ENCODE assay signal across 8 cellular contexts in the genomic region with DNA sequence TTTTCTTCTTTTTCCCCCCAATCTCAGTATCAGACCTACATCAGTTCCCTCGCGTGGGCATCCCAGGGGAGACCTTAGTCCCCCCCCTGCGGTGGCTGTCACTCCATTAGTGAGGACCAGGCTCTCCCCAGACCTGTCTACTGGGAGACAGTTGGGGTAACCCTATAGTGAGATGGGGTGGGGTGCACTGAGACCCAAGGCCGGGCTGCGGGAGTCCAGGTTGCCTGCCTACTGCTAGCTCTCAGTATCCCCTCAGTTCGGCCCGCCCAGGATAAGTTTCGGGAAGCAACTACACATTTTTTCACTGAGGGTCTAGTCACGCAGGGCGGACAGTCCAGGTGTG. TPM values are rescaled to one million over a fixed set of nuclear protein-coding genes. Genes with fewer than 3 reads are reported as not detected.
DNase-seq lines count a peak whose midpoint lies in the region; ATAC-seq and TF ChIP-seq lines count a peak whose summit lies in the region.

No MANE protein-coding gene starts in this region.

- H3K27ac Mint-ChIP-seq in naive thymus-derived CD8-positive, alpha-beta T cell, result peak overlapping the region in 8 of 10 donors; percentile 77 to 97 (median 90)

- H3K36me3 Mint-ChIP-seq in naive thymus-derived CD8-positive, alpha-beta T cell, result no peaks in the 10 kb centered on the region

- peak overlapping the region; percentile 89; the same call in 1 of the 2 replicates for H3K23ac ChIP-seq in IMR-90 (ENCODE audit: low read depth, low read length)

- dilution Hi-C loops in IMR-90 (cut with HindIII; ENCODE audit: low sequenced_read_pairs, unreplicated experiment), result no loop called here

- no peak overlapping the region for H3K18ac ChIP-seq in IMR-90 (ENCODE audit: low read depth, low read length)

- H3K9me3 Mint-ChIP-seq in naive thymus-derived CD8-positive, alpha-beta T cell, result no peaks in the 10 kb centered on the region

- in situ Hi-C loops in IMR-90 (cut with MboI; ENCODE audit: low sequenced_read_pairs), result no loop called here

- H3K4me1 ChIP-seq in IMR-90 (ENCODE audit: control insufficient read depth, insufficient read depth, low read length), result peaks cover 2% of the 10 kb centered on the region

- peak overlapping the region in 5 of 10 donors; percentile 77 to 89 (median 82) for H3K4me3 Mint-ChIP-seq in naive thymus-derived CD8-positive, alpha-beta T cell

- peaks cover 21% of the 10 kb centered on the region for H4K20me1 ChIP-seq in IMR-90 (ENCODE audit: insufficient read depth, low read length)

- no peak for TF ChIP-seq POLR2A in IMR-90 (IDR thresholded peaks at IDR 0.05; ENCODE audit: low read depth, low read length)

- H4K5ac ChIP-seq in IMR-90 (ENCODE audit: low read depth, low read length), result peak overlapping the region; percentile 83

- peaks cover 10 to 41% (median 34%) of the 10 kb centered on the region in 4 donors for H3K4me1 Mint-ChIP-seq in naive thymus-derived CD8-positive, alpha-beta T cell

- H2AFZ ChIP-seq in IMR-90 (replicated peaks; ENCODE audit: low read length, poor library complexity), result peak overlapping the region; percentile 94

- TF ChIP-seq CTCF in AG10803 (conservative IDR thresholded peaks at IDR 0.05; ENCODE audit: low read length), result no peak
- no peak for TF ChIP-seq CTCF in IMR-90 (conservative IDR thresholded peaks at IDR 0.05; ENCODE audit: low read depth, low read length)
- no peak for TF ChIP-seq CTCF in dorsolateral prefrontal cortex (IDR thresholded peaks at IDR 0.05 in 54 of 56, conservative IDR thresholded peaks at IDR 0.05 in 2 of 56; ENCODE audit: low read depth in 1 of 56, partially characterized antibody in 56 of 56)

- peak overlapping the region; percentile 76 for H3K14ac ChIP-seq in IMR-90 (replicated peaks; ENCODE audit: low read depth, low read length)

- H2AK5ac ChIP-seq in IMR-90 (ENCODE audit: low read depth, low read length), result peak overlapping the region; percentile 49; the same call in 1 of the 2 replicates

- WGBS in IMR-90 (ENCODE audit: extremely low coverage in 2 of 2, insufficient read length in 1 of 2), 2 experiments, result 92% methylated on average over 5 of the region's 10 CpGs; no CpG with 5 or more reads in 1 of the 2 experiments

- no peaks in the 10 kb centered on the region for H3K27me3 Mint-ChIP-seq in naive thymus-derived CD8-positive, alpha-beta T cell

- no peak for ATAC-seq in IMR-90 (ENCODE audit: low read depth)
- peak in 1 of 2 donors; percentile 5 for ATAC-seq in naive thymus-derived CD8-positive, alpha-beta T cell

- DNase-seq in AG10803 (ENCODE audit: low read depth), result no peak
- DNase-seq in IMR-90, result no peak
- DNase-seq in dorsolateral prefrontal cortex, result peak in 2 of 10 donors; percentile 10 to 14
- peak in 1 of 10 donors; percentile 1 for DNase-seq in naive thymus-derived CD8-positive, alpha-beta T cell
- no peak for DNase-seq in D341Med (ENCODE audit: low spot score)
- no peak for DNase-seq in effector CD4-positive, alpha-beta T cell
- no peak for DNase-seq in epidermal melanocyte (ENCODE audit: insufficient read length, low spot score)
- no peak for DNase-seq in NCI-H2029 (lab: John Stamatoyannopoulos, UW)

- H3K36me3 ChIP-seq in IMR-90 (ENCODE audit: control insufficient read depth, insufficient read depth, low read length), result no peaks in the 10 kb centered on the region

- H3K4me3 ChIP-seq in AG10803 (ENCODE audit: low read length) (peak overlapping the region; percentile 76), IMR-90 (ENCODE audit: insufficient read depth, low read depth, low read length) (peak overlapping the region; percentile 80), dorsolateral prefrontal cortex (peak overlapping the region; percentile 43 to 97 (median 89))

- H3K9me3 ChIP-seq in IMR-90 (ENCODE audit: control insufficient read depth, insufficient read depth, low read length), result no peaks in the 10 kb centered on the region

- H2AK9ac ChIP-seq in IMR-90 (replicated peaks; ENCODE audit: low read depth, low read length, poor library complexity), result peak overlapping the region; percentile 77

- H3K27me3 ChIP-seq in IMR-90 (ENCODE audit: control insufficient read depth, insufficient read depth, low read length), result no peaks in the 10 kb centered on the region
- no peaks in the 10 kb centered on the region for H3K27me3 ChIP-seq in dorsolateral prefrontal cortex

- H4K8ac ChIP-seq in IMR-90 (ENCODE audit: low read depth in 2 of 2, low read length in 2 of 2), result peak overlapping the region; percentile 87 to 88

- POLR2A ChIA-PET in IMR-90 (lab: Charles Lee; ENCODE audit: unreplicated experiment), result no interaction called here
- POLR2A ChIA-PET in naive thymus-derived CD8-positive, alpha-beta T cell (lab: Charles Lee), result interaction anchor here (0.6 to 1.1 kb wide), 5 partner anchors 8 to 187 kb away, joined by 3 to 4 read pairs (median 3); no protein-coding TSS in a partner anchor

- CTCF ChIA-PET in IMR-90 (lab: Yijun Ruan, JAX), result interaction anchor here (1.1 kb wide), 1 partner anchor 99 kb away, joined by 3 read pairs; no protein-coding TSS in a partner anchor

- H3K79me1 ChIP-seq in IMR-90 (ENCODE audit: low read depth in 1 of 2, low read length in 2 of 2), result peaks cover 9 to 23% of the 10 kb centered on the region in 2 experiments

- no peak overlapping the region for H2BK20ac ChIP-seq in IMR-90 (ENCODE audit: low read depth, low read length)

- H3K9me1 ChIP-seq in IMR-90 (ENCODE audit: insufficient read depth, low read length), result no peaks in the 10 kb centered on the region

- intact Hi-C loops in IMR-90 (cut with micrococcal nuclease), result loop anchor here (5.0 kb wide), 1 partner anchor 116 kb away; a partner anchor contains a TSS
- intact Hi-C loops in dorsolateral prefrontal cortex (cut with DNase I), result loop anchor here (2.0 to 5.0 kb wide), 4 partner anchors 69 to 189 kb away; a partner anchor contains a TSS

- peak overlapping the region; percentile 71 for H4K91ac ChIP-seq in IMR-90 (ENCODE audit: insufficient read depth, low read depth, low read length)

- peak overlapping the region; percentile 92 for H3K9ac ChIP-seq in IMR-90 (ENCODE audit: low read depth, low read length)

- peak overlapping the region; percentile 80 for H3K4ac ChIP-seq in IMR-90 (ENCODE audit: low read depth, low read length)

- no peak for TF ChIP-seq RAD21 in IMR-90 (IDR thresholded peaks at IDR 0.05; ENCODE audit: low read length)

- BruUV-seq in IMR-90 (replicated peaks; lab: Mats Ljungman, UMichigan), result no TSS peak

- no peak overlapping the region for H2BK15ac ChIP-seq in IMR-90 (ENCODE audit: low read depth, low read length)

- peak overlapping the region; percentile 56; the same call in 1 of the 2 replicates for H3K27ac ChIP-seq in IMR-90 (ENCODE audit: insufficient read depth, low read length)
- peak overlapping the region; percentile 57 to 97 (median 92) for H3K27ac ChIP-seq in dorsolateral prefrontal cortex

- H3K56ac ChIP-seq in IMR-90 (ENCODE audit: extremely low read depth, insufficient read depth, low read length), result no peak overlapping the region; the same call in 1 of the 2 replicates

- peak overlapping the region; percentile 69 for H3K4me2 ChIP-seq in IMR-90 (ENCODE audit: low read depth, low read length)

- H2BK5ac ChIP-seq in IMR-90 (ENCODE audit: low read depth, low read length, poor library complexity, severe bottlenecking), result no peak overlapping the region

- peak overlapping the region; percentile 61; the same call in 1 of the 2 replicates for H2BK120ac ChIP-seq in IMR-90 (ENCODE audit: low read depth, low read length)

TF ChIP-seq in IMR-90, 13 proteins besides CTCF, POLR2A, EP300 and RAD21:
- TF ChIP-seq NFE2L2 (IDR thresholded peaks at IDR 0.05; ENCODE audit: low read depth, low read length) (no peak), MAZ (IDR thresholded peaks at IDR 0.05; ENCODE audit: borderline replicate concordance, low read depth, low read length) (no peak), CHD1 (IDR thresholded peaks at IDR 0.05; ENCODE audit: low read depth, low read length) (no peak), RFX5 (IDR thresholded peaks at IDR 0.05; ENCODE audit: low read depth, low read length) (no peak), MXI1 (IDR thresholded peaks at IDR 0.05; ENCODE audit: borderline replicate concordance, low read depth, low read length) (no peak), FOS (IDR thresholded peaks at IDR 0.05; ENCODE audit: low read depth, low read length) (no peak), SMC3 (IDR thresholded peaks at IDR 0.05; ENCODE audit: low read depth, low read length) (no peak), MAFK (IDR thresholded peaks at IDR 0.05; ENCODE audit: low read depth, low read length) (no peak)
- TF ChIP-seq, protein P1, sequence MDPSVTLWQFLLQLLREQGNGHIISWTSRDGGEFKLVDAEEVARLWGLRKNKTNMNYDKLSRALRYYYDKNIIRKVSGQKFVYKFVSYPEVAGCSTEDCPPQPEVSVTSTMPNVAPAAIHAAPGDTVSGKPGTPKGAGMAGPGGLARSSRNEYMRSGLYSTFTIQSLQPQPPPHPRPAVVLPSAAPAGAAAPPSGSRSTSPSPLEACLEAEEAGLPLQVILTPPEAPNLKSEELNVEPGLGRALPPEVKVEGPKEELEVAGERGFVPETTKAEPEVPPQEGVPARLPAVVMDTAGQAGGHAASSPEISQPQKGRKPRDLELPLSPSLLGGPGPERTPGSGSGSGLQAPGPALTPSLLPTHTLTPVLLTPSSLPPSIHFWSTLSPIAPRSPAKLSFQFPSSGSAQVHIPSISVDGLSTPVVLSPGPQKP (IDR thresholded peaks at IDR 0.05; ENCODE audit: borderline replicate concordance, low read depth, low read length), result no peak
- TF ChIP-seq, protein P2, sequence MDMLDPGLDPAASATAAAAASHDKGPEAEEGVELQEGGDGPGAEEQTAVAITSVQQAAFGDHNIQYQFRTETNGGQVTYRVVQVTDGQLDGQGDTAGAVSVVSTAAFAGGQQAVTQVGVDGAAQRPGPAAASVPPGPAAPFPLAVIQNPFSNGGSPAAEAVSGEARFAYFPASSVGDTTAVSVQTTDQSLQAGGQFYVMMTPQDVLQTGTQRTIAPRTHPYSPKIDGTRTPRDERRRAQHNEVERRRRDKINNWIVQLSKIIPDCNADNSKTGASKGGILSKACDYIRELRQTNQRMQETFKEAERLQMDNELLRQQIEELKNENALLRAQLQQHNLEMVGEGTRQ (IDR thresholded peaks at IDR 0.05; ENCODE audit: low read depth, low read length), result no peak

RNA-seq across cellular contexts. Expression of a gene that starts 0.7 kb away (rescaled TPM):
- 17.7 and 48.9 TPM in 2 replicates for total RNA-seq in IMR-90 (2012; rRNA removed)
- 10.5 and 12.5 TPM in 2 replicates for polyA plus RNA-seq in IMR-90 (2012; rRNA removed)
- 0.65 and 0.97 TPM in 2 replicates for polyA plus RNA-seq in IMR-90 (2012; cell fraction: cytosol; rRNA removed)
- 0.39 and 6.1 TPM in 2 replicates for polyA plus RNA-seq in IMR-90 (2012; cell fraction: nucleus; rRNA removed; ENCODE audit: low replicate concordance)
- 10 to 100 TPM; 49.4 to 86.8 (median 66.2) TPM for total RNA-seq in dorsolateral prefrontal cortex
- 10 to 100 TPM; 34.5 to 36.6 TPM for total RNA-seq in naive thymus-derived CD8-positive, alpha-beta T cell
- polyA plus RNA-seq in naive thymus-derived CD8-positive, alpha-beta T cell, result 10 to 100 TPM; 21.3 to 24.8 (median 24.1) TPM
